ENCODE assay signal across 1 cellular context in the genomic region with DNA sequence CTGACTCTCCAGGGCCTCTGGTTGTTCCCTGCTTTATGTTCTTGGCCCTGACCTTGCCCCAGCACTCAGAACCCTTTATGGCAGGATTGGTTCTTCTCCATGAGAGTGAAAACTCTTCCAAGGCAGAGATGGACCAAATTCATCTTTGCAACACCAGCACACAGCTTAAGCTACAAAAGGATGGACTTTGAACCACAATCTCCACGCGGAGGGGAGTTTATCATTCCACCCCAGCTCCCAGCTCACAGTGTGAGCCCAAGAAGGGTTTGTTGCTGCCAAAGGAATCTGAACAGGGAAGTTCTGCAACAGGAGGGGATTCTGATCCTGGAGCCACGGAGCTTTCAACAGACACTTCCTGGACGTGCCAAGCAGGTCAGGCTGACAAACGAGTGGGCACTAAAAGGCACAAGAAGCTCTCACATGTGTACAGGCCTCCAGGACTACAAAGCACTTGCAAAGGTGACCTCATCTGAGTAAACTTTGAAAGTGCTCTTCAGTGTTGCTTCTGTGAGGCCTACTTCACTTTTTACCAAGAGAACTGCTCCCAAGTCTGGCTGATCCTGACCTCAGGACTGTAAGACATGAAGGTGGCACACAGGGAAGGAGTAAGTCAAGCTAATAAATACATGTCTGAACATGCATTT.
TF ChIP-seq lines count a peak whose summit lies in the region.

No MANE protein-coding gene starts in this region.

TF ChIP-seq in HepG2, 621 proteins besides CTCF, POLR2A, EP300 and RAD21 (continued from another document and continues in another):
- TF ChIP-seq, protein P1, sequence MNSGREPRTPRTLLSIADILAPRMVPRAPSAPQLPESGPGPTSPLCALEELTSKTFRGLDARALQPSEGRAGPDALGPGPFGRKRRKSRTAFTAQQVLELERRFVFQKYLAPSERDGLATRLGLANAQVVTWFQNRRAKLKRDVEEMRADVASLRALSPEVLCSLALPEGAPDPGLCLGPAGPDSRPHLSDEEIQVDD (CRISPR knock-in tag; IDR thresholded peaks at IDR 0.05; ENCODE audit: borderline replicate concordance): no peak
- TF ChIP-seq GTF3A (CRISPR knock-in tag; conservative IDR thresholded peaks at IDR 0.05) (0 out of 2 replicates have a peak, but pooled peaks have one; percentile 79), ELF1 (CRISPR knock-in tag; IDR thresholded peaks at IDR 0.05) (peak; percentile 83), TFDP2 (CRISPR knock-in tag; IDR thresholded peaks at IDR 0.05) (peak; percentile 37; the same call in 1 of the 2 replicates), RXRB (CRISPR knock-in tag; IDR thresholded peaks at IDR 0.05; ENCODE audit: borderline replicate concordance) (peak; percentile 85), KLF12 (CRISPR knock-in tag; IDR thresholded peaks at IDR 0.05; ENCODE audit: borderline replicate concordance) (no peak), KAT8 (CRISPR knock-in tag; IDR thresholded peaks at IDR 0.05) (peak; percentile 75; the same call in 1 of the 2 replicates), NFKBIZ (CRISPR knock-in tag; IDR thresholded peaks at IDR 0.05) (peak; percentile 52; the same call in 1 of the 2 replicates), MAFF (IDR thresholded peaks at IDR 0.05; ENCODE audit: low read depth, low read length) (no peak), JUNB (CRISPR knock-in tag; IDR thresholded peaks at IDR 0.05; ENCODE audit: borderline replicate concordance) (peak; percentile 85; the same call in 1 of the 2 replicates), ZNF292 (CRISPR knock-in tag; IDR thresholded peaks at IDR 0.05; ENCODE audit: borderline replicate concordance, low read depth) (peak; percentile 47; the same call in 1 of the 2 replicates), ZNF331 (CRISPR knock-in tag; IDR thresholded peaks at IDR 0.05) (peak; percentile 22), CSRNP1 (CRISPR knock-in tag; IDR thresholded peaks at IDR 0.05) (0 out of 2 replicates have a peak, but pooled peaks have one; percentile 16), ZNF230 (CRISPR knock-in tag; IDR thresholded peaks at IDR 0.05) (no peak), SOX5 (CRISPR knock-in tag; IDR thresholded peaks at IDR 0.05; ENCODE audit: borderline replicate concordance) (peak; percentile 86), ZNF598 (CRISPR knock-in tag; IDR thresholded peaks at IDR 0.05; ENCODE audit: borderline replicate concordance) (no peak; the same call in 1 of the 2 replicates), ZFAT (CRISPR knock-in tag; conservative IDR thresholded peaks at IDR 0.05) (no peak), ZBTB1 (CRISPR knock-in tag; IDR thresholded peaks at IDR 0.05; ENCODE audit: borderline replicate concordance) (peak; percentile 25; the same call in 1 of the 2 replicates), AGO2 (optimal IDR thresholded peaks at IDR 0.05; ENCODE audit: low read depth, low read length) (no peak), ZFP62 (CRISPR knock-in tag; IDR thresholded peaks at IDR 0.05) (no peak), HOXA3 (CRISPR knock-in tag; IDR thresholded peaks at IDR 0.05) (peak; percentile 82), ZSCAN30 (CRISPR knock-in tag; IDR thresholded peaks at IDR 0.05) (no peak), TFAP4 (IDR thresholded peaks at IDR 0.05; ENCODE audit: borderline replicate concordance, low read depth) (peak; percentile 76; the same call in 1 of the 2 replicates), ZNF609 (CRISPR knock-in tag; IDR thresholded peaks at IDR 0.05; ENCODE audit: borderline replicate concordance) (peak; percentile 63; the same call in 1 of the 2 replicates), ZNF597 (CRISPR knock-in tag; IDR thresholded peaks at IDR 0.05) (no peak), ZNF407 (CRISPR knock-in tag; IDR thresholded peaks at IDR 0.05; ENCODE audit: not compliant biosample characterization) (no peak), ZNF121 (CRISPR knock-in tag; IDR thresholded peaks at IDR 0.05) (no peak), ZZZ3 (CRISPR knock-in tag; IDR thresholded peaks at IDR 0.05; ENCODE audit: borderline replicate concordance) (peak; percentile 73; the same call in 1 of the 2 replicates), ATM (IDR thresholded peaks at IDR 0.05; ENCODE audit: borderline replicate concordance) (no peak), ZKSCAN8 (CRISPR knock-in tag; IDR thresholded peaks at IDR 0.05; ENCODE audit: borderline replicate concordance) (no peak), ZFY (CRISPR knock-in tag; IDR thresholded peaks at IDR 0.05) (peak; percentile 94), ERF (CRISPR knock-in tag; IDR thresholded peaks at IDR 0.05) (0 out of 2 replicates have a peak, but pooled peaks have one; percentile 40), REL (CRISPR knock-in tag; conservative IDR thresholded peaks at IDR 0.05) (no peak), KLF6 (CRISPR knock-in tag; IDR thresholded peaks at IDR 0.05) (no peak; the same call in 1 of the 2 replicates)
- TF ChIP-seq, protein P2, sequence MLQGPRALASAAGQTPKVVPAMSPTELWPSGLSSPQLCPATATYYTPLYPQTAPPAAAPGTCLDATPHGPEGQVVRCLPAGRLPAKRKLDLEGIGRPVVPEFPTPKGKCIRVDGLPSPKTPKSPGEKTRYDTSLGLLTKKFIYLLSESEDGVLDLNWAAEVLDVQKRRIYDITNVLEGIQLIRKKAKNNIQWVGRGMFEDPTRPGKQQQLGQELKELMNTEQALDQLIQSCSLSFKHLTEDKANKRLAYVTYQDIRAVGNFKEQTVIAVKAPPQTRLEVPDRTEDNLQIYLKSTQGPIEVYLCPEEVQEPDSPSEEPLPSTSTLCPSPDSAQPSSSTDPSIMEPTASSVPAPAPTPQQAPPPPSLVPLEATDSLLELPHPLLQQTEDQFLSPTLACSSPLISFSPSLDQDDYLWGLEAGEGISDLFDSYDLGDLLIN (CRISPR knock-in tag; IDR thresholded peaks at IDR 0.05; ENCODE audit: borderline replicate concordance): no peak
- TF ChIP-seq, protein P3, sequence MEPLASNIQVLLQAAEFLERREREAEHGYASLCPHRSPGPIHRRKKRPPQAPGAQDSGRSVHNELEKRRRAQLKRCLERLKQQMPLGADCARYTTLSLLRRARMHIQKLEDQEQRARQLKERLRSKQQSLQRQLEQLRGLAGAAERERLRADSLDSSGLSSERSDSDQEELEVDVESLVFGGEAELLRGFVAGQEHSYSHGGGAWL (CRISPR knock-in tag; IDR thresholded peaks at IDR 0.05): peak; percentile 65; the same call in 1 of the 2 replicates
